In genomic region chr3:104631254-104631653, GRCh38 we compare ENCODE assay signal across 32 cellular contexts.
"Had no signal": no experiment of that assay in that cellular context is flagged by ENCODE, and none has a peak within 500 bp of the region (broad histone marks: within the 10 kb centered on the region; RNA-seq: fewer than 3 reads in every experiment).

No MANE protein-coding gene starts in this region.

- H3K27ac Mint-ChIP-seq: activated CD4-positive, alpha-beta memory T cell treated with anti-CD3 and anti-CD28 coated beads for 36 hours; activated CD4-positive, alpha-beta T cell treated with anti-CD3 and anti-CD28 coated beads for 36 hours; activated CD4-positive, alpha-beta T cell treated with anti-CD3 and anti-CD28 coated beads, Interleukin-2, amount 10 ng/mL, durations not matched to agents 24 days and 14 days; activated CD8-positive, alpha-beta memory T cell treated with anti-CD3 and anti-CD28 coated beads, Interleukin-2, amount 10 ng/mL, durations not matched to agents 7 days and 5 days; activated CD8-positive, alpha-beta T cell treated with anti-CD3 and anti-CD28 coated beads, Interleukin-2, amount 10 ng/mL, durations not matched to agents 7 days and 5 days; activated naive CD4-positive, alpha-beta T cell treated with anti-CD3 and anti-CD28 coated beads, Interleukin-2, amount 10 ng/mL, durations not matched to agents 7 days and 5 days; activated naive CD8-positive, alpha-beta T cell treated with anti-CD3 and anti-CD28 coated beads, Interleukin-2, amount 10 ng/mL, durations not matched to agents 7 days and 5 days; activated T-cell treated with anti-CD3 and anti-CD28 coated beads, Interleukin-2, amount 50 U/mL, for 72 hours; brain; T-helper 17 cell; T-helper 2 cell treated with Interferon-gamma antibody and Interleukin-4, amounts not matched to agents 5 μg/mL and 100 μg/mL, for 36 hours had no signal

- FAIRE-seq: endometrium, endothelial cell of umbilical vein had no signal

- H3K36me3 ChIP-seq: ascending aorta, breast epithelium, cardiac muscle cell, colonic mucosa, esophagus squamous epithelium, gastroesophageal sphincter had no signal

- H3K4me3 Mint-ChIP-seq: activated CD4-positive, alpha-beta memory T cell treated with anti-CD3 and anti-CD28 coated beads for 36 hours; activated CD4-positive, alpha-beta T cell treated with anti-CD3 and anti-CD28 coated beads for 36 hours; activated CD4-positive, alpha-beta T cell treated with anti-CD3 and anti-CD28 coated beads, Interleukin-2, amount 10 ng/mL, durations not matched to agents 24 days and 14 days; activated CD8-positive, alpha-beta memory T cell treated with anti-CD3 and anti-CD28 coated beads, Interleukin-2, amount 10 ng/mL, durations not matched to agents 7 days and 5 days; activated CD8-positive, alpha-beta T cell treated with anti-CD3 and anti-CD28 coated beads, Interleukin-2, amount 10 ng/mL, durations not matched to agents 7 days and 5 days; activated naive CD4-positive, alpha-beta T cell treated with anti-CD3 and anti-CD28 coated beads, Interleukin-2, amount 10 ng/mL, durations not matched to agents 7 days and 5 days; activated naive CD8-positive, alpha-beta T cell treated with anti-CD3 and anti-CD28 coated beads, Interleukin-2, amount 10 ng/mL, durations not matched to agents 7 days and 5 days; activated T-cell treated with anti-CD3 and anti-CD28 coated beads, Interleukin-2, amount 50 U/mL, for 72 hours; brain; T-helper 17 cell; T-helper 2 cell treated with Interferon-gamma antibody and Interleukin-4, amounts not matched to agents 5 μg/mL and 100 μg/mL, for 36 hours had no signal

- H3K4me1 Mint-ChIP-seq: activated CD4-positive, alpha-beta T cell treated with anti-CD3 and anti-CD28 coated beads for 36 hours; activated CD4-positive, alpha-beta T cell treated with anti-CD3 and anti-CD28 coated beads, Interleukin-2, amount 10 ng/mL, durations not matched to agents 24 days and 14 days; activated CD8-positive, alpha-beta memory T cell treated with anti-CD3 and anti-CD28 coated beads, Interleukin-2, amount 10 ng/mL, durations not matched to agents 7 days and 5 days; activated naive CD4-positive, alpha-beta T cell treated with anti-CD3 and anti-CD28 coated beads, Interleukin-2, amount 10 ng/mL, durations not matched to agents 7 days and 5 days; activated naive CD8-positive, alpha-beta T cell treated with anti-CD3 and anti-CD28 coated beads, Interleukin-2, amount 10 ng/mL, durations not matched to agents 7 days and 5 days; brain; T-helper 17 cell had no signal

- H3K27ac ChIP-seq: ascending aorta, breast epithelium, cardiac muscle cell, colonic mucosa, epithelial cell of prostate, esophagus squamous epithelium, gastroesophageal sphincter had no signal

- H3K4me1 ChIP-seq: ascending aorta, breast epithelium, colonic mucosa, esophagus squamous epithelium, gastroesophageal sphincter had no signal

- H3K36me3 Mint-ChIP-seq: activated CD4-positive, alpha-beta memory T cell treated with anti-CD3 and anti-CD28 coated beads for 36 hours; activated CD8-positive, alpha-beta memory T cell treated with anti-CD3 and anti-CD28 coated beads, Interleukin-2, amount 10 ng/mL, durations not matched to agents 7 days and 5 days; activated naive CD4-positive, alpha-beta T cell treated with anti-CD3 and anti-CD28 coated beads, Interleukin-2, amount 10 ng/mL, durations not matched to agents 7 days and 5 days; activated naive CD4-positive, alpha-beta T cell treated with anti-CD3 and anti-CD28 coated beads, Interleukin-2, amount 50 U/mL, for 72 hours; activated naive CD8-positive, alpha-beta T cell treated with anti-CD3 and anti-CD28 coated beads, Interleukin-2, amount 10 ng/mL, durations not matched to agents 7 days and 5 days; brain had no signal

- H3K27me3 ChIP-seq: ascending aorta, breast epithelium, cardiac muscle cell, colonic mucosa, esophagus squamous epithelium, gastroesophageal sphincter had no signal

- H3K9me3 Mint-ChIP-seq: activated CD4-positive, alpha-beta memory T cell treated with anti-CD3 and anti-CD28 coated beads for 36 hours; activated CD4-positive, alpha-beta T cell treated with anti-CD3 and anti-CD28 coated beads, Interleukin-2, amount 10 ng/mL, durations not matched to agents 24 days and 14 days; T-helper 2 cell treated with Interferon-gamma antibody and Interleukin-4, amounts not matched to agents 5 μg/mL and 100 μg/mL, for 36 hours had no signal

- DNase-seq: activated CD4-positive, alpha-beta memory T cell treated with anti-CD3 and anti-CD28 coated beads for 36 hours; activated CD4-positive, alpha-beta T cell treated with anti-CD3 and anti-CD28 coated beads for 36 hours; activated CD4-positive, alpha-beta T cell treated with anti-CD3 and anti-CD28 coated beads, Interleukin-2, amount 10 ng/mL, durations not matched to agents 24 days and 14 days; activated CD4-positive, CD25-positive, alpha-beta regulatory T cell; activated CD4-positive, CD25-positive, alpha-beta regulatory T cell treated with anti-CD3 and anti-CD28 coated beads, Interleukin-2, amount 50 U/mL, for 72 hours; activated CD8-positive, alpha-beta memory T cell treated with anti-CD3 and anti-CD28 coated beads, Interleukin-2, amount 10 ng/mL, durations not matched to agents 7 days and 5 days; activated CD8-positive, alpha-beta memory T cell treated with anti-CD3 and anti-CD28 coated beads, Interleukin-2, amount 50 U/mL, for 4 hours; activated CD8-positive, alpha-beta T cell treated with anti-CD3 and anti-CD28 coated beads, Interleukin-2, amount 10 ng/mL, durations not matched to agents 7 days and 5 days; activated gamma-delta T cell; activated naive CD4-positive, alpha-beta T cell; activated naive CD4-positive, alpha-beta T cell treated with anti-CD3 and anti-CD28 coated beads, Interleukin-2, amount 10 ng/mL, durations not matched to agents 7 days and 5 days; activated naive CD8-positive, alpha-beta T cell treated with anti-CD3 and anti-CD28 coated beads, Interleukin-2, amount 10 ng/mL, durations not matched to agents 7 days and 5 days; activated T-cell treated with anti-CD3 and anti-CD28 coated beads, Interleukin-2, amount 50 U/mL, for 1 hour; activated T-cell treated with anti-CD3 and anti-CD28 coated beads, Interleukin-2, amount 50 U/mL, for 72 hours; central memory CD4-positive, alpha-beta T cell; cerebellar nuclear complex; colonic mucosa; effector CD8-positive, alpha-beta T cell; esophagus squamous epithelium; foreskin melanocyte; T-helper 1 cell; T-helper 17 cell had no signal

- ATAC-seq: activated CD4-positive, alpha-beta T cell treated with anti-CD3 and anti-CD28 coated beads for 36 hours; activated CD8-positive, alpha-beta memory T cell treated with anti-CD3 and anti-CD28 coated beads, Interleukin-2, amount 10 ng/mL, durations not matched to agents 7 days and 5 days; activated CD8-positive, alpha-beta T cell treated with anti-CD3 and anti-CD28 coated beads, Interleukin-2, amount 10 ng/mL, durations not matched to agents 7 days and 5 days; activated naive CD4-positive, alpha-beta T cell treated with anti-CD3 and anti-CD28 coated beads, Interleukin-2, amount 50 U/mL, for 72 hours; activated T-cell treated with anti-CD3 and anti-CD28 coated beads, Interleukin-2, amount 50 U/mL, for 72 hours; gastroesophageal sphincter; T-helper 17 cell had no signal

- H3K27me3 Mint-ChIP-seq: activated CD4-positive, alpha-beta T cell treated with anti-CD3 and anti-CD28 coated beads for 36 hours; activated CD4-positive, alpha-beta T cell treated with anti-CD3 and anti-CD28 coated beads, Interleukin-2, amount 10 ng/mL, durations not matched to agents 24 days and 14 days; activated naive CD4-positive, alpha-beta T cell treated with anti-CD3 and anti-CD28 coated beads, Interleukin-2, amount 10 ng/mL, durations not matched to agents 7 days and 5 days; activated naive CD8-positive, alpha-beta T cell treated with anti-CD3 and anti-CD28 coated beads, Interleukin-2, amount 10 ng/mL, durations not matched to agents 7 days and 5 days; brain had no signal

- H3K4me3 ChIP-seq: ascending aorta, breast epithelium, cardiac muscle cell, colonic mucosa, esophagus squamous epithelium, gastroesophageal sphincter had no signal

- H3K9me3 ChIP-seq: ascending aorta, breast epithelium, colonic mucosa, esophagus squamous epithelium, gastroesophageal sphincter had no signal
